8 cellular contexts compared by ENCODE assay signal in the genomic region with DNA sequence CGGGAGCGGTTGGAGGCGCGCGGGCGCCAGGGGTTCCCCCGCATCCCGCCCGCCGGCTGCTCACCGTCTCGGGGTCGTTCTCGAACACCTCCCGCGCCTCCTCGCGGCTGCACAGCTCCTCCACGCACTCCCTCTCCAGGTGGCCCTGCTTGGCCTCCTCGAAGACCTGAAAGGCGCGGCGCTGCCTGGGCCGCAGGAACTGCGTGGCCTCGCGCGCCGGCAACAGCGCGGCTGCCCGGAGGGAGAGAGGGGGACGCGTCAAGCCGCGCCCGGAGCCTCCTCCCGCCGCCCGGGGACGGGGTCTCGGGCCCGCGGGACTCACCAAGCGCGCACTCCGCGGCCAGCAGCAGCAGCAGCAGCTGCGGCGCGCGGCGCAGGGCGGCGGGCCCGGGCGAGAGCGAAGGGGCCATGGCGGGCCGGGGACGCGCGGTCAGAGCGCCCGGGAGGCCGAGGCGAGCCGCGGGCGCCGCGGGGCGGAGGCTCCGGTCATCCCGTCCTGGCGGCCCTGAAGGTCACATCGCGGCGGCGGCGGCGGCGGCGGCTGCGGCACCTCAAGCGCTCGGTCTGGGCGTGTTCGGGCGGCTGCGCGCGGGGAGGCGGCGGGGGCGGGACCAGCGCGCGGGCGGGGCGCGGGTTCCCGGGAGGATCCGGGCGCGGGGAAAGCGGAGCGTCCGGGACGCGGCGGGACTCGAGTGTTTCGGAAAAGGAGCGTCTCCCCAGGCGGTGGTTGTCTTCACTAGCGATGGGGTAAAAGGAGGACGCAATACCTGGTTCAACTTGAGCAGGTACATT. TPM values are rescaled to one million over a fixed set of nuclear protein-coding genes. Genes with fewer than 3 reads are reported as not detected.
DNase-seq lines count a peak whose midpoint lies in the region; ATAC-seq and TF ChIP-seq lines count a peak whose summit lies in the region.

A gene (minus strand): TSS at position 566 of the 792 bp plus-strand sequence. CDS start 156 bp downstream, at position 410.

- TF ChIP-seq CTCF in WTC11 (IDR thresholded peaks at IDR 0.05), result no peak
- no peak for TF ChIP-seq CTCF in epithelial cell of esophagus (IDR thresholded peaks at IDR 0.05; ENCODE audit: insufficient read depth, low read depth, low read length, missing control alignments)
- no peak for TF ChIP-seq CTCF in transverse colon (IDR thresholded peaks at IDR 0.05)
- no peak for TF ChIP-seq CTCF in Calu3 (IDR thresholded peaks at IDR 0.05; ENCODE audit: unreplicated experiment)

- BruUV-seq in Calu3 (replicated peaks; lab: Mats Ljungman, UMichigan), result no TSS peak

- no peak for TF ChIP-seq EP300 in transverse colon (IDR thresholded peaks at IDR 0.05; ENCODE audit: low read depth)

- no peak within 1 kb of the TSS for H3K27ac Mint-ChIP-seq in WTC11
- H3K27ac Mint-ChIP-seq in Calu3 (ENCODE audit: unreplicated experiment), result no peak within 1 kb of the TSS

- H3K9me3 Mint-ChIP-seq in WTC11, result peaks cover 9% of the 10 kb centered on the region
- no peaks in the 10 kb centered on the region for H3K9me3 Mint-ChIP-seq in Calu3 (ENCODE audit: low read depth, unreplicated experiment)

- CTCF ChIA-PET in WTC11 (lab: Charles Lee) (interaction anchor here (0.8 kb wide), 1 partner anchor 11 kb away, joined by 3 read pairs; no protein-coding TSS in a partner anchor), Calu3 (lab: Charles Lee) (interaction anchor here (0.8 kb wide), 1 partner anchor 337 kb away, joined by 3 read pairs; no protein-coding TSS in a partner anchor)

- DNase-seq in COR-L47 (lab: John Stamatoyannopoulos, UW) (peak; percentile 52), WTC11 (ENCODE audit: low spot score) (peak; percentile 57), epithelial cell of esophagus (ENCODE audit: low read depth) (peak; percentile 52), middle frontal gyrus (ENCODE audit: extremely low spot score, low spot score) (peak; percentile 8), transverse colon (peak; percentile 80), Calu3 (no peak)
- no peak for DNase-seq in NK-92 treated with Interleukin-12 subunit alpha and Interleukin-12 subunit beta, amount 100 ng/mL, for 24 hours (lab: John Stamatoyannopoulos, UW)

- intact Hi-C loops in transverse colon (cut with DNase I; ENCODE audit: low total_unique reads) (loop anchor here (1.0 kb wide), 1 partner anchor 46 kb away; no protein-coding TSS in a partner anchor), Calu3 (cut with micrococcal nuclease; ENCODE audit: unreplicated experiment) (no loop called here)

- POLR2A ChIA-PET in WTC11 (lab: Charles Lee), result no interaction called here

- H3K4me3 ChIP-seq in epithelial cell of esophagus (ENCODE audit: low read length) (peak within 1 kb of the TSS; percentile 63), transverse colon (peak within 1 kb of the TSS; percentile 38 to 86 (median 70))

- H3K27me3 Mint-ChIP-seq in WTC11 (ENCODE audit: low read depth) (peaks cover 35% of the 10 kb centered on the region), Calu3 (ENCODE audit: unreplicated experiment) (peaks cover 11% of the 10 kb centered on the region)

- peak within 1 kb of the TSS; percentile 76 for H3K4me3 Mint-ChIP-seq in WTC11
- H3K4me3 Mint-ChIP-seq in Calu3 (ENCODE audit: low read depth, unreplicated experiment), result no peak within 1 kb of the TSS

- H3K27me3 ChIP-seq in transverse colon, result peaks cover 9% of the 10 kb centered on the region

- in situ Hi-C loops in transverse colon (cut with MboI; ENCODE audit: low pct_ligation_motif_present in 1 of 4, low pct_unique_long_range_greater_than_20kb in 1 of 4, low sequenced_read_pairs in 3 of 4), result no loop called here

- no peaks in the 10 kb centered on the region for H3K36me3 ChIP-seq in transverse colon

- H3K9me3 ChIP-seq in transverse colon, result no peaks in the 10 kb centered on the region

- ATAC-seq in HG02759 (IDR thresholded peaks at IDR 0.05; ENCODE audit: unreplicated experiment) (peak; percentile 35), WTC11 (peak; percentile 4; the same call in 1 of the 2 replicates)

- H3K27ac ChIP-seq in transverse colon, result peak within 1 kb of the TSS; percentile 77 to 95 (median 89)

- no peak for TF ChIP-seq POLR2A in transverse colon (IDR thresholded peaks at IDR 0.05)

- H3K4me1 ChIP-seq in transverse colon, result peaks cover 20 to 52% (median 40%) of the 10 kb centered on the region in 4 donors

- peaks cover 45% of the 10 kb centered on the region for H3K4me1 Mint-ChIP-seq in WTC11
- no peaks in the 10 kb centered on the region for H3K4me1 Mint-ChIP-seq in Calu3 (ENCODE audit: low read depth, unreplicated experiment)

- WGBS in transverse colon (ENCODE audit: low coverage in 1 of 2), 2 donors, result 0 to 7% methylated on average over 3 to 88 of the region's 118 CpGs

- H3K36me3 Mint-ChIP-seq in WTC11 (peaks cover 11% of the 10 kb centered on the region; the same call in 1 of the 2 replicates), Calu3 (ENCODE audit: insufficient read depth, unreplicated experiment) (no peaks in the 10 kb centered on the region)

TF ChIP-seq in WTC11, 78 proteins besides CTCF, POLR2A, EP300 and RAD21 (continues in another document):
- TF ChIP-seq, protein P1, sequence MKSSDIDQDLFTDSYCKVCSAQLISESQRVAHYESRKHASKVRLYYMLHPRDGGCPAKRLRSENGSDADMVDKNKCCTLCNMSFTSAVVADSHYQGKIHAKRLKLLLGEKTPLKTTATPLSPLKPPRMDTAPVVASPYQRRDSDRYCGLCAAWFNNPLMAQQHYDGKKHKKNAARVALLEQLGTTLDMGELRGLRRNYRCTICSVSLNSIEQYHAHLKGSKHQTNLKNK (CRISPR knock-in tag; IDR thresholded peaks at IDR 0.05), result no peak
- TF ChIP-seq ZNF317 (CRISPR knock-in tag; IDR thresholded peaks at IDR 0.05; ENCODE audit: borderline replicate concordance, low read depth), result no peak
- no peak for TF ChIP-seq FOXJ3 (CRISPR knock-in tag; IDR thresholded peaks at IDR 0.05; ENCODE audit: borderline replicate concordance)
- TF ChIP-seq NFATC4 (CRISPR knock-in tag; IDR thresholded peaks at IDR 0.05), result 0 out of 2 replicates have a peak, but pooled peaks have one; percentile 57
- TF ChIP-seq JAZF1 (CRISPR knock-in tag; IDR thresholded peaks at IDR 0.05), result no peak
- TF ChIP-seq ZNF219 (CRISPR knock-in tag; IDR thresholded peaks at IDR 0.05; ENCODE audit: borderline replicate concordance), result no peak
- TF ChIP-seq, protein P2, sequence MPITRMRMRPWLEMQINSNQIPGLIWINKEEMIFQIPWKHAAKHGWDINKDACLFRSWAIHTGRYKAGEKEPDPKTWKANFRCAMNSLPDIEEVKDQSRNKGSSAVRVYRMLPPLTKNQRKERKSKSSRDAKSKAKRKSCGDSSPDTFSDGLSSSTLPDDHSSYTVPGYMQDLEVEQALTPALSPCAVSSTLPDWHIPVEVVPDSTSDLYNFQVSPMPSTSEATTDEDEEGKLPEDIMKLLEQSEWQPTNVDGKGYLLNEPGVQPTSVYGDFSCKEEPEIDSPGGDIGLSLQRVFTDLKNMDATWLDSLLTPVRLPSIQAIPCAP (CRISPR knock-in tag; IDR thresholded peaks at IDR 0.05), result no peak
- TF ChIP-seq, protein P3, sequence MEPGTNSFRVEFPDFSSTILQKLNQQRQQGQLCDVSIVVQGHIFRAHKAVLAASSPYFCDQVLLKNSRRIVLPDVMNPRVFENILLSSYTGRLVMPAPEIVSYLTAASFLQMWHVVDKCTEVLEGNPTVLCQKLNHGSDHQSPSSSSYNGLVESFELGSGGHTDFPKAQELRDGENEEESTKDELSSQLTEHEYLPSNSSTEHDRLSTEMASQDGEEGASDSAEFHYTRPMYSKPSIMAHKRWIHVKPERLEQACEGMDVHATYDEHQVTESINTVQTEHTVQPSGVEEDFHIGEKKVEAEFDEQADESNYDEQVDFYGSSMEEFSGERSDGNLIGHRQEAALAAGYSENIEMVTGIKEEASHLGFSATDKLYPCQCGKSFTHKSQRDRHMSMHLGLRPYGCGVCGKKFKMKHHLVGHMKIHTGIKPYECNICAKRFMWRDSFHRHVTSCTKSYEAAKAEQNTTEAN (CRISPR knock-in tag; IDR thresholded peaks at IDR 0.05), result no peak
- no peak for TF ChIP-seq CREB1 (CRISPR knock-in tag; IDR thresholded peaks at IDR 0.05)
- no peak for TF ChIP-seq FOXP1 (CRISPR knock-in tag; IDR thresholded peaks at IDR 0.05; ENCODE audit: borderline replicate concordance)
- TF ChIP-seq, protein P4, sequence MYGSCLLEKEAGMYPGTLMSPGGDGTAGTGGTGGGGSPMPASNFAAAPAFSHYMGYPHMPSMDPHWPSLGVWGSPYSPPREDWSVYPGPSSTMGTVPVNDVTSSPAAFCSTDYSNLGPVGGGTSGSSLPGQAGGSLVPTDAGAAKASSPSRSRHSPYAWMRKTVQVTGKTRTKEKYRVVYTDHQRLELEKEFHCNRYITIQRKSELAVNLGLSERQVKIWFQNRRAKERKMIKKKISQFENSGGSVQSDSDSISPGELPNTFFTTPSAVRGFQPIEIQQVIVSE (CRISPR knock-in tag; IDR thresholded peaks at IDR 0.05; ENCODE audit: borderline replicate concordance), result no peak
- peak; percentile 63; the same call in 1 of the 2 replicates for TF ChIP-seq SP1 (CRISPR knock-in tag; conservative IDR thresholded peaks at IDR 0.05)
- TF ChIP-seq MXD4 (CRISPR knock-in tag; IDR thresholded peaks at IDR 0.05; ENCODE audit: borderline replicate concordance), result no peak
- TF ChIP-seq, protein P5, sequence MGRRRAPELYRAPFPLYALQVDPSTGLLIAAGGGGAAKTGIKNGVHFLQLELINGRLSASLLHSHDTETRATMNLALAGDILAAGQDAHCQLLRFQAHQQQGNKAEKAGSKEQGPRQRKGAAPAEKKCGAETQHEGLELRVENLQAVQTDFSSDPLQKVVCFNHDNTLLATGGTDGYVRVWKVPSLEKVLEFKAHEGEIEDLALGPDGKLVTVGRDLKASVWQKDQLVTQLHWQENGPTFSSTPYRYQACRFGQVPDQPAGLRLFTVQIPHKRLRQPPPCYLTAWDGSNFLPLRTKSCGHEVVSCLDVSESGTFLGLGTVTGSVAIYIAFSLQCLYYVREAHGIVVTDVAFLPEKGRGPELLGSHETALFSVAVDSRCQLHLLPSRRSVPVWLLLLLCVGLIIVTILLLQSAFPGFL (CRISPR knock-in tag; IDR thresholded peaks at IDR 0.05; ENCODE audit: borderline replicate concordance), result no peak

RNA-seq across cellular contexts. Expression of the gene that starts here (rescaled TPM):
- total RNA-seq in WTC11 (2021), result 29.4 to 33.7 TPM (median 33.7 TPM) in 3 replicates
- 100 to 1,000 TPM; 152 to 284 (median 169) TPM for total RNA-seq in transverse colon
- total RNA-seq in Calu3 (2022), result 0.42 and 0.83 TPM in 2 replicates

Comparison
In these comparisons a context has a peak if more than half of its experiments do, and no peak if none do; other contexts are left out.
1. RNA of the gene that starts here (total RNA-seq): 152 to 284 TPM in transverse colon and 29.4 to 33.7 TPM in WTC11; 0.42 to 0.83 TPM in Calu3; every median in the first group is over 10 times any median in the second.
2. DNase-seq: peak in COR-L47 (single experiment), WTC11 (single experiment), epithelial cell of esophagus (single experiment), middle frontal gyrus (single experiment) and transverse colon (single experiment); none in Calu3 (single experiment) and NK-92 treated with Interleukin-12 subunit alpha and Interleukin-12 subunit beta, amount 100 ng/mL, for 24 hours (single experiment).